ENCODE assay signal across 8 cellular contexts in genomic region chr1:226690460-226690982, GRCh38. TPM values are rescaled to one million over a fixed set of nuclear protein-coding genes. Genes with fewer than 3 reads are reported as not detected.
DNase-seq lines count a peak whose midpoint lies in the region; ATAC-seq, FAIRE-seq and TF ChIP-seq lines count a peak whose summit lies in the region.

No MANE protein-coding gene starts in this region.

- H3K9ac ChIP-seq in colonic mucosa (ENCODE audit: low read depth in 2 of 2, low read length in 2 of 2), result peak overlapping the region in 1 of 2 donors; percentile 6

- DNase-seq in DMS79 (lab: John Stamatoyannopoulos, UW), result peak; percentile 27
- DNase-seq in colonic mucosa, result no peak
- no peak for DNase-seq in pancreas
- DNase-seq in T1000 (lab: John Stamatoyannopoulos, UW), result no peak
- DNase-seq in NCI-H524 treated with DMSO at 0.1 percent for 48 hours (lab: John Stamatoyannopoulos, UW), result no peak

- H3K4me3 ChIP-seq in colonic mucosa, result no peak overlapping the region
- H3K4me3 ChIP-seq in pancreas, result no peak overlapping the region

- 76 to 79% methylated on average over 8 of the region's 8 CpGs for WGBS in pancreas, 2 donors

- no peaks in the 10 kb centered on the region for H3K27me3 ChIP-seq in colonic mucosa
- H3K27me3 ChIP-seq in pancreas, result no peaks in the 10 kb centered on the region

- FAIRE-seq in pancreas (lab: Jason Lieb, UNC), result peak; percentile 17

- H3K27ac ChIP-seq in colonic mucosa (peak overlapping the region; percentile 32), pancreas (no peak overlapping the region)

- H3K4me1 ChIP-seq in colonic mucosa (peaks cover 4% of the 10 kb centered on the region), pancreas (no peaks in the 10 kb centered on the region)

- intact Hi-C loops in colonic mucosa (cut with DNase I) (no loop called here), pancreas (cut with DNase I) (no loop called here)

- H3K9me3 ChIP-seq in colonic mucosa (no peaks in the 10 kb centered on the region), pancreas (no peaks in the 10 kb centered on the region)

- no peaks in the 10 kb centered on the region for H3K36me3 ChIP-seq in colonic mucosa
- no peaks in the 10 kb centered on the region for H3K36me3 ChIP-seq in pancreas

- ATAC-seq in pancreas (peak in 1 of 4 donors; percentile 10), GM18861 (IDR thresholded peaks at IDR 0.05; ENCODE audit: unreplicated experiment) (no peak), GM21717 (IDR thresholded peaks at IDR 0.05; ENCODE audit: unreplicated experiment) (no peak)

- TF ChIP-seq CTCF in colonic mucosa (IDR thresholded peaks at IDR 0.05) (no peak), pancreas (IDR thresholded peaks at IDR 0.05) (no peak)

TF ChIP-seq in PFSK-1, 5 proteins besides CTCF, POLR2A, EP300 and RAD21:
- TF ChIP-seq FOXP2 (optimal IDR thresholded peaks at IDR 0.05; ENCODE audit: borderline replicate concordance, extremely low read depth, extremely low read length, insufficient read depth) (peak; percentile 75), REST (IDR thresholded peaks at IDR 0.05; ENCODE audit: insufficient read depth in 1 of 2, low read depth in 2 of 2, low read length in 2 of 2) (no peak)

RNA-seq across cellular contexts. Expression of gene ITPKB, which starts 48.6 kb away (rescaled TPM):
- 21.5 TPM for polyA plus RNA-seq in PFSK-1 (2012; ENCODE audit: insufficient read length, low read depth)
- total RNA-seq in colonic mucosa (10 to 100 TPM; 11.6 to 16.9 TPM), pancreas (10 to 100 TPM in 1 of 6 donors, 1 to 10 TPM in 5; 5.0 to 13.9 (median 5.9) TPM)
- polyA plus RNA-seq in pancreas, result 1 to 10 TPM; 3.8 to 4.6 TPM
